ENCODE assay signal across 8 cellular contexts in the genomic region with DNA sequence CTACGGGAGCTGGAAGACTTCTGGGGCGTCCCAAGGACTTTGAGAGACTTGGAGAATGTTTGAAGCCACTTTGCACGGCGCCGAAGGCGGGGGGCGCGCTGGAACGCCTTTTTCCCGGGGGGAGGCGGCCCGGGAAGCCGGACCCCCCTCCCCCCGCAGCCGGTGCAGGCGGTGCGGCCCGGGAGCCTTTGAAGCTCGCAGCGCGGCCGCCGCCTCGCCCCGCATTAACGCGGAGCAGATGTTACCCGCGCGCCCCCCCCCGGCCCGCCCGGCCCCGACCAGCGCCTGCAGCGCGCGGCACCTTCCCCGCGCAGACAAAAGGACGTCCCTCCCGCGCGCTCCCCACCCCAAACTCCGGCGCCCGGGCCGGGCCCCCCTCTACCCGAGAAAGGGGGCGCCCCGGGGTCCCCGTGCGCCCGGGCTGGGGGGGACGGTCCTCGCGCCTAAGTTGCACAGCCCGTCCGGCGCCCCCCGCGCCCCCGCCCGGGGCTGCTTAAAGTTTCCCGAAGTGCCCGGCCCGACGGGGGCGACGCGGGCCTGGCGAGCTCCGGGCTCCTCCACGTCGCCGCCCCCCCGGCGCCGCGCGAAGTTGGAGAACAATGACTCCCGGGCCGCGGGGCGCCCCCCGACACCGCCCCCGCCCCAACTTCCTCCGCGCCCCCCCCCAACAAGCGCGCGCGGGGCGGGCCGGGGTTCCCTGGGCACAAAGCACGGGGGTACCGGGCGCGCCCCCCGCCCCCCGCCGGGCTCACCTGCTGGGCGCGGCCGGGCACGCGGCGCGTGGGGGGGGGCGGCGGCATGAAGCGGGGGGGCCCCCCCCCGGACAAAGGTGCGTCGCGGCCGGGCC. TPM values are rescaled to one million over a fixed set of nuclear protein-coding genes. Genes with fewer than 3 reads are reported as not detected.
A peak's percentile ranks its signal among the peaks of the same experiment; 100 is the strongest.
DNase-seq lines count a peak whose midpoint lies in the region; ATAC-seq and TF ChIP-seq lines count a peak whose summit lies in the region.

No MANE protein-coding gene starts in this region.

- peaks cover 5% of the 10 kb centered on the region for H3K36me3 ChIP-seq in CD4-positive, CD25-positive, alpha-beta regulatory T cell (ENCODE audit: control insufficient read depth, insufficient read depth, low read length)
- H3K36me3 ChIP-seq in thymus (ENCODE audit: control insufficient read depth, insufficient read depth), result peaks cover 30% of the 10 kb centered on the region

- H3K27ac ChIP-seq in CD4-positive, CD25-positive, alpha-beta regulatory T cell (ENCODE audit: insufficient read depth, low read length, poor library complexity, severe bottlenecking), result peak overlapping the region; percentile 67
- H3K27ac ChIP-seq in HL-60 (replicated peaks), result peak overlapping the region; percentile 59
- peak overlapping the region; percentile 96 for H3K27ac ChIP-seq in thymus (ENCODE audit: low read depth)

- peaks cover 21% of the 10 kb centered on the region for H3K4me1 ChIP-seq in CD4-positive, CD25-positive, alpha-beta regulatory T cell (ENCODE audit: control insufficient read depth, insufficient read depth, low read length, poor library complexity, severe bottlenecking)
- peaks cover 12% of the 10 kb centered on the region for H3K4me1 ChIP-seq in thymus (ENCODE audit: control insufficient read depth, insufficient read depth, low read length)

- peak overlapping the region; percentile 62 to 93 (median 92) for H3K4me3 Mint-ChIP-seq in CD4-positive, CD25-positive, alpha-beta regulatory T cell
- H3K4me3 Mint-ChIP-seq in mesothelial cell of epicardium, result peak overlapping the region; percentile 94

- H3K4me1 Mint-ChIP-seq in CD4-positive, CD25-positive, alpha-beta regulatory T cell, result peaks cover 0 to 25% (median 11%) of the 10 kb centered on the region in 4 donors
- H3K4me1 Mint-ChIP-seq in mesothelial cell of epicardium, result peaks cover 12% of the 10 kb centered on the region

- H3K9me3 Mint-ChIP-seq in CD4-positive, CD25-positive, alpha-beta regulatory T cell, result peaks cover 0 to 3% (median 0%) of the 10 kb centered on the region in 7 donors
- H3K9me3 Mint-ChIP-seq in mesothelial cell of epicardium, result no peaks in the 10 kb centered on the region

- H3K27me3 ChIP-seq in CD4-positive, CD25-positive, alpha-beta regulatory T cell (ENCODE audit: control insufficient read depth, insufficient read depth, low read length), result no peaks in the 10 kb centered on the region
- no peaks in the 10 kb centered on the region for H3K27me3 ChIP-seq in HL-60 (ENCODE audit: insufficient read depth, poor library complexity, severe bottlenecking)
- no peaks in the 10 kb centered on the region for H3K27me3 ChIP-seq in thymus (ENCODE audit: control insufficient read depth, insufficient read depth)

- TF ChIP-seq CTCF in HL-60 (IDR thresholded peaks at IDR 0.05; ENCODE audit: insufficient read depth, low read length), result no peak
- TF ChIP-seq CTCF in mesothelial cell of epicardium (IDR thresholded peaks at IDR 0.05; ENCODE audit: unreplicated experiment), result no peak

- peak overlapping the region; percentile 55 for H3K4me3 ChIP-seq in CD4-positive, CD25-positive, alpha-beta regulatory T cell (ENCODE audit: low read depth, low read length)
- peak overlapping the region; percentile 57 for H3K4me3 ChIP-seq in HL-60 (replicated peaks; ENCODE audit: insufficient read depth, low read length)
- peak overlapping the region; percentile 98 for H3K4me3 ChIP-seq in thymus (ENCODE audit: low read length)

- peak overlapping the region; percentile 92 to 95 (median 93) for H3K27ac Mint-ChIP-seq in CD4-positive, CD25-positive, alpha-beta regulatory T cell
- H3K27ac Mint-ChIP-seq in mesothelial cell of epicardium, result peak overlapping the region; percentile 98

- H3K36me3 Mint-ChIP-seq in CD4-positive, CD25-positive, alpha-beta regulatory T cell, result no peaks in the 10 kb centered on the region
- no peaks in the 10 kb centered on the region for H3K36me3 Mint-ChIP-seq in mesothelial cell of epicardium

- ATAC-seq in CD4-positive, CD25-positive, alpha-beta regulatory T cell (ENCODE audit: low read depth in 2 of 2), result no peak

- peak; percentile 28 to 67 (median 58) for DNase-seq in CD4-positive, CD25-positive, alpha-beta regulatory T cell
- DNase-seq in HL-60 (ENCODE audit: low read depth in 1 of 2, low spot score in 1 of 2) (peak; percentile 25 to 35), mesothelial cell of epicardium (ENCODE audit: low spot score in 2 of 2, unreplicated experiment in 2 of 2) (peak in 1 of 2 experiments; percentile 57), NCI-H1105 treated with DMSO at 0.1 percent for 48 hours (lab: John Stamatoyannopoulos, UW) (no peak), SK-N-DZ (ENCODE audit: low spot score) (no peak)
- peak; percentile 44 to 58 for DNase-seq in activated CD4-positive, alpha-beta T cell treated with anti-CD3 and anti-CD28 coated beads for 4 hours
- peak; percentile 32 for DNase-seq in effector CD4-positive, alpha-beta T cell

- WGBS in thymus, result under 1% methylated on average over 117 of the region's 118 CpGs

- peaks cover 11% of the 10 kb centered on the region for H3K27me3 Mint-ChIP-seq in CD4-positive, CD25-positive, alpha-beta regulatory T cell
- no peaks in the 10 kb centered on the region for H3K27me3 Mint-ChIP-seq in mesothelial cell of epicardium (ENCODE audit: low read depth)

- no peaks in the 10 kb centered on the region for H3K9me3 ChIP-seq in CD4-positive, CD25-positive, alpha-beta regulatory T cell (ENCODE audit: control insufficient read depth in 2 of 2, low read length in 2 of 2)
- H3K9me3 ChIP-seq in thymus (ENCODE audit: control insufficient read depth), result peaks cover 2% of the 10 kb centered on the region

RNA-seq across cellular contexts. Expression of a gene that starts 0.6 kb away (rescaled TPM):
- total RNA-seq in CD4-positive, CD25-positive, alpha-beta regulatory T cell, result 56.5 TPM
- 1 to 10 TPM; 3.4 to 7.5 (median 3.6) TPM for polyA plus RNA-seq in CD4-positive, CD25-positive, alpha-beta regulatory T cell
- 227 to 248 TPM (median 239 TPM) in 3 replicates for total RNA-seq in mesothelial cell of epicardium
- 81.2 TPM for polyA plus RNA-seq in thymus
- polyA plus RNA-seq in SK-N-DZ (2014; cell fraction: cytosol; rRNA removed), result 200 and 201 TPM in 2 replicates
- polyA plus RNA-seq in SK-N-DZ (2014; cell fraction: nucleus; rRNA removed), result 331 and 334 TPM in 2 replicates

RNA-seq across cellular contexts. Expression of a gene that starts 46.5 kb away (rescaled TPM):
- 126 TPM for total RNA-seq in CD4-positive, CD25-positive, alpha-beta regulatory T cell
- polyA plus RNA-seq in CD4-positive, CD25-positive, alpha-beta regulatory T cell, result 100 to 1,000 TPM; 574 to 819 (median 585) TPM
- 143 to 154 TPM (median 153 TPM) in 3 replicates for total RNA-seq in mesothelial cell of epicardium
- polyA plus RNA-seq in thymus, result 108 TPM
- 159 and 185 TPM in 2 replicates for polyA plus RNA-seq in SK-N-DZ (2014; cell fraction: cytosol; rRNA removed)
- polyA plus RNA-seq in SK-N-DZ (2014; cell fraction: nucleus; rRNA removed), result 75.7 and 98.4 TPM in 2 replicates

RNA-seq across cellular contexts. Expression of a gene that starts 59.1 kb away (rescaled TPM):
- total RNA-seq in CD4-positive, CD25-positive, alpha-beta regulatory T cell, result 39.7 TPM
- 1 to 10 TPM; 4.8 to 6.3 (median 5.6) TPM for polyA plus RNA-seq in CD4-positive, CD25-positive, alpha-beta regulatory T cell
- total RNA-seq in mesothelial cell of epicardium, result 103 to 111 TPM (median 105 TPM) in 3 replicates
- 99.9 TPM for polyA plus RNA-seq in thymus
- polyA plus RNA-seq in SK-N-DZ (2014; cell fraction: cytosol; rRNA removed), result 135 and 155 TPM in 2 replicates
- polyA plus RNA-seq in SK-N-DZ (2014; cell fraction: nucleus; rRNA removed), result 218 and 233 TPM in 2 replicates

Comparison
In these comparisons a context has a peak if more than half of its experiments do, and no peak if none do; other contexts are left out.
1. DNase-seq: peak in CD4-positive, CD25-positive, alpha-beta regulatory T cell (3 of 3), HL-60 (2 of 2), activated CD4-positive, alpha-beta T cell treated with anti-CD3 and anti-CD28 coated beads for 4 hours (2 of 2) and effector CD4-positive, alpha-beta T cell (single experiment); none in NCI-H1105 treated with DMSO at 0.1 percent for 48 hours (single experiment) and SK-N-DZ (single experiment).
2. Peak in every context shown above with its lines, with median percentiles within 50 percentile points of each other: H3K27ac ChIP-seq and H3K4me3 ChIP-seq.